Comparison of ENCODE assay signal across 10 cellular contexts in genomic region chr6:75620387-75621304, GRCh38. TPM values are rescaled to one million over a fixed set of nuclear protein-coding genes. Genes with fewer than 3 reads are reported as not detected.
DNase-seq lines count a peak whose midpoint lies in the region; ATAC-seq and TF ChIP-seq lines count a peak whose summit lies in the region.
"Had no signal": no experiment of that assay in that cellular context is flagged by ENCODE, and none has a peak within 500 bp of the region (broad histone marks: within the 10 kb centered on the region; RNA-seq: fewer than 3 reads in every experiment).

No MANE protein-coding gene starts in this region.

- no peak for TF ChIP-seq EP300 in suprapubic skin (IDR thresholded peaks at IDR 0.05)

- intact Hi-C loops in tibial artery (cut with DNase I; ENCODE audit: low total_unique reads): no loop called here

- H3K4me1 Mint-ChIP-seq in activated T-cell treated with anti-CD3 and anti-CD28 coated beads, Interleukin-2, amount 50 U/mL, for 24 hours (ENCODE audit: low read depth): peaks cover 56% of the 10 kb centered on the region
- peaks cover 54% of the 10 kb centered on the region for H3K4me1 Mint-ChIP-seq in activated T-cell treated with anti-CD3 and anti-CD28 coated beads, Interleukin-2, amount 50 U/mL, for 4 hours (ENCODE audit: low read depth)

- peak overlapping the region; percentile 68 for H3K27ac Mint-ChIP-seq in activated T-cell treated with anti-CD3 and anti-CD28 coated beads, Interleukin-2, amount 50 U/mL, for 24 hours

- H3K27ac ChIP-seq in tibial artery (peak overlapping the region; percentile 58 to 63), suprapubic skin (no peak overlapping the region)

- no peak for ATAC-seq in activated T-cell treated with anti-CD3 and anti-CD28 coated beads, Interleukin-2, amount 50 U/mL, for 4 hours
- ATAC-seq in HG02981 (IDR thresholded peaks at IDR 0.05; ENCODE audit: unreplicated experiment): no peak

- TF ChIP-seq CTCF in tibial artery (IDR thresholded peaks at IDR 0.05) (no peak), suprapubic skin (IDR thresholded peaks at IDR 0.05) (no peak)

- H3K9me3 ChIP-seq in tibial artery (no peaks in the 10 kb centered on the region), suprapubic skin (no peaks in the 10 kb centered on the region)

- H3K27me3 Mint-ChIP-seq in activated T-cell treated with anti-CD3 and anti-CD28 coated beads, Interleukin-2, amount 50 U/mL, for 24 hours: no peaks in the 10 kb centered on the region
- no peaks in the 10 kb centered on the region for H3K27me3 Mint-ChIP-seq in activated T-cell treated with anti-CD3 and anti-CD28 coated beads, Interleukin-2, amount 50 U/mL, for 4 hours (ENCODE audit: low read depth)
- H3K27me3 Mint-ChIP-seq: dendritic cell treated with granulocyte-macrophage colony-stimulating factor and Interleukin-4, amounts not matched to agents 40 ng/mL and 50 ng/mL, for 4 days had no signal

- H3K9me3 Mint-ChIP-seq in activated T-cell treated with anti-CD3 and anti-CD28 coated beads, Interleukin-2, amount 50 U/mL, for 24 hours: no peaks in the 10 kb centered on the region
- no peaks in the 10 kb centered on the region for H3K9me3 Mint-ChIP-seq in activated T-cell treated with anti-CD3 and anti-CD28 coated beads, Interleukin-2, amount 50 U/mL, for 4 hours
- H3K9me3 Mint-ChIP-seq: dendritic cell treated with granulocyte-macrophage colony-stimulating factor and Interleukin-4, amounts not matched to agents 40 ng/mL and 50 ng/mL, for 4 days had no signal

- no peak for TF ChIP-seq POLR2A in suprapubic skin (IDR thresholded peaks at IDR 0.05)

- H3K36me3 ChIP-seq in tibial artery (peaks cover 7 to 10% (median 7%) of the 10 kb centered on the region in 3 donors), suprapubic skin (peaks cover 14% of the 10 kb centered on the region)

- H3K4me1 ChIP-seq in tibial artery (peaks cover 0 to 85% (median 17%) of the 10 kb centered on the region in 4 donors), suprapubic skin (peaks cover 27% of the 10 kb centered on the region)

- H3K27me3 ChIP-seq in tibial artery (no peaks in the 10 kb centered on the region), suprapubic skin (no peaks in the 10 kb centered on the region)

- H3K4me3 ChIP-seq in tibial artery (no peak overlapping the region), suprapubic skin (no peak overlapping the region)

- no peak for DNase-seq in activated T-cell treated with anti-CD3 and anti-CD28 coated beads, Interleukin-2, amount 50 U/mL, for 24 hours
- DNase-seq in activated T-cell treated with anti-CD3 and anti-CD28 coated beads, Interleukin-2, amount 50 U/mL, for 4 hours: no peak
- DNase-seq in amniotic epithelial cell (ENCODE audit: low read depth) (peak; percentile 58), iris pigment epithelial cell (ENCODE audit: low read depth) (peak; percentile 51), tibial artery (no peak), suprapubic skin (ENCODE audit: low spot score in 2 of 2) (no peak)
- DNase-seq in stimulated activated CD4-positive, alpha-beta T cell treated with anti-CD3 and anti-CD28 coated beads, Interleukin-12 subunit alpha, Interleukin-12 subunit beta, amount 100 ng/mL, for 4 hours: no peak
- DNase-seq: GF-D8 had no signal

- H3K4me3 Mint-ChIP-seq in activated T-cell treated with anti-CD3 and anti-CD28 coated beads, Interleukin-2, amount 50 U/mL, for 24 hours: no peak overlapping the region
- H3K4me3 Mint-ChIP-seq in activated T-cell treated with anti-CD3 and anti-CD28 coated beads, Interleukin-2, amount 50 U/mL, for 4 hours: no peak overlapping the region
- H3K4me3 Mint-ChIP-seq: dendritic cell treated with granulocyte-macrophage colony-stimulating factor and Interleukin-4, amounts not matched to agents 40 ng/mL and 50 ng/mL, for 4 days had no signal

- 65% methylated on average over 7 of the region's 7 CpGs for WGBS in suprapubic skin

- H3K36me3 Mint-ChIP-seq in activated T-cell treated with anti-CD3 and anti-CD28 coated beads, Interleukin-2, amount 50 U/mL, for 24 hours (ENCODE audit: low read depth): peaks cover 62% of the 10 kb centered on the region
- peaks cover 14% of the 10 kb centered on the region for H3K36me3 Mint-ChIP-seq in activated T-cell treated with anti-CD3 and anti-CD28 coated beads, Interleukin-2, amount 50 U/mL, for 4 hours (ENCODE audit: insufficient read depth)

RNA-seq across cellular contexts. Expression of gene SENP6, which starts 19.0 kb away (rescaled TPM):
- total RNA-seq in activated T-cell treated with anti-CD3 and anti-CD28 coated beads, Interleukin-2, amount 50 U/mL, for 4 hours: 10 to 100 TPM; 56.6 to 67.7 (median 57.4) TPM
- 100 to 1,000 TPM in 1 of 4 donors, 10 to 100 TPM in 3; 65.1 to 176 (median 83.2) TPM for total RNA-seq in suprapubic skin

Comparison
In these comparisons a context has a peak if more than half of its experiments do, and no peak if none do; other contexts are left out.
1. DNase-seq: peak in amniotic epithelial cell (single experiment) and iris pigment epithelial cell (single experiment); none in activated T-cell treated with anti-CD3 and anti-CD28 coated beads, Interleukin-2, amount 50 U/mL, for 24 hours (single experiment), activated T-cell treated with anti-CD3 and anti-CD28 coated beads, Interleukin-2, amount 50 U/mL, for 4 hours (single experiment), tibial artery (0 of 2), suprapubic skin (0 of 2) and stimulated activated CD4-positive, alpha-beta T cell treated with anti-CD3 and anti-CD28 coated beads, Interleukin-12 subunit alpha, Interleukin-12 subunit beta, amount 100 ng/mL, for 4 hours (single experiment).